ENCODE assay signal across 1 cellular context in the genomic region with DNA sequence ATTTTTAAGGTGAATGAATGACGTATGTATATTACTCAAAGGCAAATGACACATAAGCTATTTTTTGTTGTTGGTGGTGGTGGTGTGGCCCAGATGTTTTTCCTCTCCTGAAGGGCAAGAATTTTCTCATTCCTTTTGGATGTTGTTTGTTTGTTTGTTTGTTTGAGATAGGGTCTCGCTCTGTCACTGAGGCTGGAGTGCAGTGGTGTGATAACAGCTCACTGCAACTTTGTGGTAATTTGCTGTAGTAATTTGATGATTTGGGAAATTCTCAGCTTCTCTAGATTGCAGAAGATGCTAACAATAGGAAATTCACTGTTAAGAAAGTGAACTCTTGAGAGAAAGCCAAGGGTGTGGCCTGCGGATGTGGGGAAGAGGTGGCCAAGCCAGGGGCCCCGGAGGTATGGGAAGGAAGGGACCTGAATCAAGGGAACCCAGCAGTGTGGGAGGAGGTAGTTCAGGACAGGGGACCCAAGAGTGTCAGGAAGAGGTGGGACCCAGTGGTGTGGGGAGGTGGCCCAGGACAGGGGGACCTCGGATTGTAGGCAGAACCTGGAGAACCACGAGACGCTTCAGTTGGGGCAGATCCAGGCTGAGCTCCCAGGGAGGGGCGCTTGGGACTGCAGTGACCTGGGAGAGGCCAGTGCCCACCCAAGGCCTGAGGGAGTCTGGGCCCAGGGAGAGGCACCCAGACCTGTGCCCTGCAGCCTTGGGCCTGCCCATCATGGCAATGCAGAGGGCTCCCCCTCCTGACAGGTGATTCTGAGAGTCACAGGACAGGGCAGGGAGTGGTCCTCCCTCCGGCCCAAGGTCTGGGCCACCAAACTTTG.
TF ChIP-seq lines count a peak whose summit lies in the region.

No MANE protein-coding gene starts in this region.

TF ChIP-seq in H1, 55 proteins besides CTCF, POLR2A, EP300 and RAD21:
- TF ChIP-seq RFX5 (IDR thresholded peaks at IDR 0.05; ENCODE audit: borderline replicate concordance, low read depth, low read length) (no peak), KDM5A (IDR thresholded peaks at IDR 0.05; ENCODE audit: low read length) (no peak), NANOG (IDR thresholded peaks at IDR 0.05; ENCODE audit: insufficient read depth, low read depth, low read length, poor library complexity, severe bottlenecking) (no peak), RNF2 (IDR thresholded peaks at IDR 0.05; ENCODE audit: borderline replicate concordance, low read depth, low read length, missing control alignments, poor library complexity, severe bottlenecking) (no peak), HDAC2 (IDR thresholded peaks at IDR 0.05; ENCODE audit: borderline replicate concordance in 1 of 2, low read depth in 2 of 2, low read length in 2 of 2) (no peak), NRF1 (IDR thresholded peaks at IDR 0.05; ENCODE audit: low read depth, low read length) (no peak), JUN (IDR thresholded peaks at IDR 0.05; ENCODE audit: low read depth, low read length) (no peak), SP2 (IDR thresholded peaks at IDR 0.05; ENCODE audit: low read length) (no peak), BCL11A (IDR thresholded peaks at IDR 0.05; ENCODE audit: low read depth in 2 of 2, low read length in 2 of 2) (no peak), SIRT6 (IDR thresholded peaks at IDR 0.05; ENCODE audit: low read length) (no peak), ASH2L (IDR thresholded peaks at IDR 0.05; ENCODE audit: low read length) (no peak), CREB1 (IDR thresholded peaks at IDR 0.05) (no peak), CHD2 (IDR thresholded peaks at IDR 0.05; ENCODE audit: low read length) (no peak), TAF7 (optimal IDR thresholded peaks at IDR 0.05; ENCODE audit: borderline replicate concordance, low read depth, low read length) (no peak), CTBP2 (IDR thresholded peaks at IDR 0.05; ENCODE audit: borderline replicate concordance, insufficient read depth, insufficient read length, low read length) (no peak), POU5F1 (IDR thresholded peaks at IDR 0.05; ENCODE audit: low read depth, low read length) (no peak), SAP30 (IDR thresholded peaks at IDR 0.05; ENCODE audit: insufficient read depth, insufficient replicate concordance, low read length) (no peak)
- TF ChIP-seq, protein P1, sequence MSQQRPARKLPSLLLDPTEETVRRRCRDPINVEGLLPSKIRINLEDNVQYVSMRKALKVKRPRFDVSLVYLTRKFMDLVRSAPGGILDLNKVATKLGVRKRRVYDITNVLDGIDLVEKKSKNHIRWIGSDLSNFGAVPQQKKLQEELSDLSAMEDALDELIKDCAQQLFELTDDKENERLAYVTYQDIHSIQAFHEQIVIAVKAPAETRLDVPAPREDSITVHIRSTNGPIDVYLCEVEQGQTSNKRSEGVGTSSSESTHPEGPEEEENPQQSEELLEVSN (IDR thresholded peaks at IDR 0.05) = no peak
- TF ChIP-seq, protein P2, sequence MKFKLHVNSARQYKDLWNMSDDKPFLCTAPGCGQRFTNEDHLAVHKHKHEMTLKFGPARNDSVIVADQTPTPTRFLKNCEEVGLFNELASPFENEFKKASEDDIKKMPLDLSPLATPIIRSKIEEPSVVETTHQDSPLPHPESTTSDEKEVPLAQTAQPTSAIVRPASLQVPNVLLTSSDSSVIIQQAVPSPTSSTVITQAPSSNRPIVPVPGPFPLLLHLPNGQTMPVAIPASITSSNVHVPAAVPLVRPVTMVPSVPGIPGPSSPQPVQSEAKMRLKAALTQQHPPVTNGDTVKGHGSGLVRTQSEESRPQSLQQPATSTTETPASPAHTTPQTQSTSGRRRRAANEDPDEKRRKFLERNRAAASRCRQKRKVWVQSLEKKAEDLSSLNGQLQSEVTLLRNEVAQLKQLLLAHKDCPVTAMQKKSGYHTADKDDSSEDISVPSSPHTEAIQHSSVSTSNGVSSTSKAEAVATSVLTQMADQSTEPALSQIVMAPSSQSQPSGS (IDR thresholded peaks at IDR 0.05; ENCODE audit: low read length) = no peak
